Comparison of ENCODE assay signal across 9 cellular contexts in genomic region chr1:218463194-218464156, GRCh38.
DNase-seq lines count a peak whose midpoint lies in the region; ATAC-seq and TF ChIP-seq lines count a peak whose summit lies in the region.
"Had no signal": no experiment of that assay in that cellular context is flagged by ENCODE, and none has a peak within 500 bp of the region (broad histone marks: within the 10 kb centered on the region; RNA-seq: fewer than 3 reads in every experiment).

No MANE protein-coding gene starts in this region.

- DNase-seq in HL-60 (ENCODE audit: low read depth in 1 of 2, low spot score in 1 of 2) (no peak), left cardiac atrium (peak; percentile 79), SHP77 (lab: John Stamatoyannopoulos, UW) (no peak), NCI-H510A (lab: John Stamatoyannopoulos, UW) (no peak), DMS 273 (lab: John Stamatoyannopoulos, UW; ENCODE audit: unreplicated experiment) (no peak)
- no peak for DNase-seq in stimulated activated CD4-positive, alpha-beta T cell treated with anti-CD3 and anti-CD28 coated beads, Interleukin-4, amount 100 ng/mL, for 4 hours
- DNase-seq: activated CD8-positive, alpha-beta memory T cell treated with anti-CD3 and anti-CD28 coated beads for 24 hours had no signal

- H3K9me3 ChIP-seq in skeletal muscle tissue (ENCODE audit: control insufficient read depth in 3 of 3, low read length in 3 of 3), result no peaks in the 10 kb centered on the region

- intact Hi-C loops in left cardiac atrium (cut with DNase I), result loop anchor here in 1 of 2 donors (10.0 kb wide), 1 partner anchor 119 kb away; the partner anchor contains the start of gene TGFB2

- H3K4me3 ChIP-seq in HL-60 (replicated peaks; ENCODE audit: insufficient read depth, low read length) (peak overlapping the region; percentile 25), skeletal muscle tissue (ENCODE audit: low read length in 3 of 3) (peak overlapping the region; percentile 28 to 59 (median 45))

- H3K27ac ChIP-seq in HL-60 (replicated peaks) (no peak overlapping the region), adipose tissue (ENCODE audit: low read depth, low read length) (peak overlapping the region; percentile 62), skeletal muscle tissue (ENCODE audit: low read depth, low read length) (peak overlapping the region; percentile 81)

- TF ChIP-seq CTCF in HL-60 (IDR thresholded peaks at IDR 0.05; ENCODE audit: insufficient read depth, low read length), result no peak

- ATAC-seq in left cardiac atrium, result peak; percentile 56 to 78

- 43 to 82% (median 58%) methylated on average over 14 of the region's 14 CpGs for WGBS in adipose tissue, 3 donors

- H3K9ac ChIP-seq in skeletal muscle tissue (ENCODE audit: low read depth in 1 of 3, low read length in 3 of 3), result peak overlapping the region; percentile 29 to 68 (median 67)

- H3K36me3 ChIP-seq in skeletal muscle tissue (ENCODE audit: control insufficient read depth in 3 of 3, insufficient read depth in 3 of 3, low read length in 3 of 3), result no peaks in the 10 kb centered on the region

- H3K4me1 ChIP-seq in skeletal muscle tissue (ENCODE audit: control insufficient read depth in 3 of 3, insufficient read depth in 3 of 3, low read length in 3 of 3), result peaks cover 39 to 53% (median 42%) of the 10 kb centered on the region in 3 donors

- H3K27me3 ChIP-seq in HL-60 (ENCODE audit: insufficient read depth, poor library complexity, severe bottlenecking) (no peaks in the 10 kb centered on the region), skeletal muscle tissue (ENCODE audit: control insufficient read depth in 3 of 3, insufficient read depth in 3 of 3, low read length in 3 of 3) (no peaks in the 10 kb centered on the region)
